In genomic region chr14:106393742-106394141, GRCh38 we compare ENCODE assay signal across 1 cellular context.
TF ChIP-seq lines count a peak whose summit lies in the region.

No MANE protein-coding gene starts in this region.

TF ChIP-seq in K562, 482 proteins besides CTCF, POLR2A, EP300 and RAD21 (continued from another document):
- TF ChIP-seq CHD7 (IDR thresholded peaks at IDR 0.05; ENCODE audit: low read depth, low read length) (peak; percentile 65), HDGF (IDR thresholded peaks at IDR 0.05) (no peak)
